In genomic region chr5:111758284-111758628, GRCh38 we compare ENCODE assay signal across 8 cellular contexts. TPM values are rescaled to one million over a fixed set of nuclear protein-coding genes. Genes with fewer than 3 reads are reported as not detected.
A peak's percentile ranks its signal among the peaks of the same experiment; 100 is the strongest.
DNase-seq lines count a peak whose midpoint lies in the region; ATAC-seq and TF ChIP-seq lines count a peak whose summit lies in the region.

No MANE protein-coding gene starts in this region.

- DNase-seq in GM23248 = no peak
- no peak for DNase-seq in WERI-Rb-1
- no peak for DNase-seq in foreskin keratinocyte
- DNase-seq in skeletal muscle cell (ENCODE audit: low read depth) = no peak
- no peak for DNase-seq in DMS153 (lab: John Stamatoyannopoulos, UW)
- DNase-seq in EL = no peak
- DNase-seq in NCI-H2029 (lab: John Stamatoyannopoulos, UW) = no peak
- no peak for DNase-seq in NCI-H1105 treated with DMSO at 0.1 percent for 48 hours (lab: John Stamatoyannopoulos, UW)

- peak overlapping the region; percentile 92 for H3K4me2 ChIP-seq in GM23248 (ENCODE audit: unreplicated experiment)

- H4K20me1 ChIP-seq in GM23248 (ENCODE audit: insufficient read depth) = no peaks in the 10 kb centered on the region

- H3F3A ChIP-seq in GM23248 (ENCODE audit: insufficient read depth) = peaks cover 44% of the 10 kb centered on the region

- TF ChIP-seq CTCF in WERI-Rb-1 (IDR thresholded peaks at IDR 0.05; ENCODE audit: low read depth, low read length) = no peak
- no peak for TF ChIP-seq CTCF in foreskin keratinocyte (conservative IDR thresholded peaks at IDR 0.05)

- WGBS in GM23248 (ENCODE audit: low coverage in 1 of 2, low lambda C conversion rate in 2 of 2, missing lambda C conversion rate in 2 of 2), 2 experiments = 4 to 6% methylated on average over 5 of the region's 5 CpGs

- H3K9ac ChIP-seq in GM23248 = peak overlapping the region; percentile 96

- peak overlapping the region; percentile 98 for H3K4me3 ChIP-seq in GM23248
- peak overlapping the region; percentile 100 for H3K4me3 ChIP-seq in WERI-Rb-1 (ENCODE audit: low read depth, low read length)
- peak overlapping the region; percentile 83 for H3K4me3 ChIP-seq in skeletal muscle cell (ENCODE audit: low read depth, low read length)

- H3K27me3 ChIP-seq in GM23248 (replicated peaks; ENCODE audit: insufficient read depth) (no peaks in the 10 kb centered on the region), WERI-Rb-1 (ENCODE audit: insufficient read depth, low read depth, severe bottlenecking) (no peaks in the 10 kb centered on the region), foreskin keratinocyte (peaks cover 8% of the 10 kb centered on the region)

- H3K27ac ChIP-seq in GM23248 (peak overlapping the region; percentile 93), WERI-Rb-1 (peak overlapping the region; percentile 100), foreskin keratinocyte (peak overlapping the region; percentile 18)

- peaks cover 26% of the 10 kb centered on the region for H3K36me3 ChIP-seq in GM23248 (ENCODE audit: low read depth)
- no peaks in the 10 kb centered on the region for H3K36me3 ChIP-seq in WERI-Rb-1

- H3K9me3 ChIP-seq in GM23248 (ENCODE audit: low read depth) = no peaks in the 10 kb centered on the region
- no peaks in the 10 kb centered on the region for H3K9me3 ChIP-seq in WERI-Rb-1 (ENCODE audit: severe bottlenecking)

- peak overlapping the region; percentile 66 for H2AFZ ChIP-seq in GM23248

- H3K4me1 ChIP-seq in GM23248 (ENCODE audit: insufficient read depth) (peaks cover 8% of the 10 kb centered on the region), foreskin keratinocyte (peaks cover 5% of the 10 kb centered on the region)

- ATAC-seq in foreskin keratinocyte = no peak

- in situ Hi-C loops in GM23248 (cut with MboI) = loop anchor here (5.0 kb wide), 1 partner anchor 389 kb away; no protein-coding TSS in a partner anchor

- peaks cover 37% of the 10 kb centered on the region for H3K79me2 ChIP-seq in GM23248 (ENCODE audit: insufficient read depth)

- H3K9me2 ChIP-seq in GM23248 (ENCODE audit: insufficient read depth) = no peaks in the 10 kb centered on the region

RNA-seq across cellular contexts. Expression of gene NREP, which starts 1.3 kb away (rescaled TPM):
- total RNA-seq in GM23248 (2014; rRNA removed; shearing (Covaris generic)) = 1,282 and 1,485 TPM in 2 replicates
- polyA plus RNA-seq in GM23248 (2016; fragmentation: Nextera tagmentation; extraction: Ambion mirVana) = 1,378 and 1,415 TPM in 2 replicates
- 1.1 and 1.7 TPM in 2 replicates for total RNA-seq in foreskin keratinocyte
- polyA plus RNA-seq in foreskin keratinocyte = 1.0 and 1.5 TPM in 2 replicates

Comparison
In these comparisons a context has a peak if more than half of its experiments do, and no peak if none do; other contexts are left out.
1. H3K27ac ChIP-seq: peak in every context shown above with its lines; median percentile 100 in WERI-Rb-1; 93 in GM23248; 18 in foreskin keratinocyte.
2. RNA of gene NREP, which starts 1.3 kb away (total RNA-seq): 1,282 to 1,485 TPM in GM23248; 1.1 to 1.7 TPM in foreskin keratinocyte; every median in the first group is over 100 times any median in the second.
3. Peak in every context shown above with its lines, with median percentiles within 50 percentile points of each other: H3K4me3 ChIP-seq.